10 cellular contexts compared by ENCODE assay signal in the genomic region with DNA sequence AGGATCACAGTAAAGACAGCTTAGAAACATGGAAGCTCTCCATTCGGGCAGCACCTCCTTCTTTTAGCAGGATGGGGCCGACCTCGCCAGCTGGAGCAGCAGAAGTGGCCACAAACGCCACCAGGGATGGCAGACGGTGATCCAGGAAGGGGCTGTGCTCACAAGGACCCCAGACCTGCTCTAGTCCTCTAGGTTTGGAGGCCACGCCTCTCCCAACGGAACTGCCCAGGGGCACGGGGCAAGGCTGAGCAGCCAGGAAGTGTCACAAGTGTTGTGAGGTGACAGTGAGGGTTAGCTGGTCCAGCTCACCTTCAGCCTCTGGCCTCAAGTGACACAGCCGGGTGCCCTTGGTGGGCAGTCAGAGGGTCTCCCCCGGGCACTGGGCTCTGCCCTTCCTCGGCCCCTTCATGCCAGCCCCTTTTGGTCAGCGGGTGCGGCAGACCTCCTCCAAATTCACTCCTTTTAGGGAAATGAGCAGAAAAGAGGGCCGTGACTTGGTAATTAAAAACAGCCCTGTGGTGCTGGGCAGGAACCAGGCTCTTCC. TPM values are rescaled to one million over a fixed set of nuclear protein-coding genes. Genes with fewer than 3 reads are reported as not detected.
DNase-seq lines count a peak whose midpoint lies in the region; ATAC-seq, FAIRE-seq and TF ChIP-seq lines count a peak whose summit lies in the region.
"Had no signal": no experiment of that assay in that cellular context is flagged by ENCODE, and none has a peak within 500 bp of the region (broad histone marks: within the 10 kb centered on the region; RNA-seq: fewer than 3 reads in every experiment).

No MANE protein-coding gene starts in this region.

- peak; percentile 32; the same call in 2 of the 3 replicates for ATAC-seq in GM12878
- no peak for ATAC-seq in GM18502 (IDR thresholded peaks at IDR 0.05; ENCODE audit: poor library complexity, unreplicated experiment)
- ATAC-seq in GM21717 (IDR thresholded peaks at IDR 0.05; ENCODE audit: unreplicated experiment): no peak
- ATAC-seq in GM18861 (IDR thresholded peaks at IDR 0.05; ENCODE audit: unreplicated experiment): no peak

- RAD21 ChIA-PET in GM12878 (lab: Charles Lee; ENCODE audit: unreplicated experiment): no interaction called here

- POLR2A ChIA-PET in GM12878 (lab: Charles Lee): no interaction called here
- POLR2A ChIA-PET in HEK293T (lab: Yijun Ruan, JAX): no interaction called here

- H2AFZ ChIP-seq in GM12878 (ENCODE audit: control insufficient read depth, low read depth, low read length): peak overlapping the region; percentile 67

- FAIRE-seq in GM12878 (lab: Jason Lieb, UNC): no peak
- FAIRE-seq: islet of Langerhans had no signal

- no peak for TF ChIP-seq RAD21 in GM12878 (IDR thresholded peaks at IDR 0.05; ENCODE audit: insufficient read depth, low read depth, low read length)
- TF ChIP-seq RAD21 in liver (IDR thresholded peaks at IDR 0.05): no peak

- H3K4me1 ChIP-seq in HUES48 (ENCODE audit: control insufficient read depth, insufficient read depth, low read length) (peaks cover 28% of the 10 kb centered on the region), GM12878 (ENCODE audit: control insufficient read depth, insufficient read depth, low read length) (peaks cover 12% of the 10 kb centered on the region), liver (ENCODE audit: control insufficient read depth in 4 of 4, insufficient read depth in 4 of 4, low read length in 3 of 4) (peaks cover 0 to 16% (median 8%) of the 10 kb centered on the region in 4 donors), subcutaneous abdominal adipose tissue (ENCODE audit: control insufficient read depth in 5 of 5, insufficient read depth in 5 of 5, low read length in 5 of 5) (peaks cover 22 to 78% (median 72%) of the 10 kb centered on the region in 5 donors)

- CTCF ChIA-PET in GM12878 (lab: Yijun Ruan, JAX) (interaction anchor here (1.2 kb wide), 1 partner anchor 17 kb away, joined by 3 read pairs; no protein-coding TSS in a partner anchor), HEK293T (lab: Yijun Ruan, JAX) (no interaction called here)

- in situ Hi-C loops in GM12878 (cut with MboI): no loop called here

- H3K27me3 ChIP-seq in HUES48 (ENCODE audit: control insufficient read depth, insufficient read depth, low read length) (no peaks in the 10 kb centered on the region), GM12878 (replicated peaks in 1 of 2; ENCODE audit: control insufficient read depth in 2 of 2, insufficient read depth in 2 of 2, low read length in 1 of 2) (peaks cover 0 to 2% of the 10 kb centered on the region in 2 experiments; a peak in 2 of 4 replicates), liver (ENCODE audit: control insufficient read depth in 4 of 4, insufficient read depth in 4 of 4, low read length in 3 of 4) (no peaks in the 10 kb centered on the region), subcutaneous abdominal adipose tissue (ENCODE audit: control insufficient read depth in 5 of 5, insufficient read depth in 4 of 5, low read length in 5 of 5) (no peaks in the 10 kb centered on the region)

- H4K20me1 ChIP-seq in GM12878 (ENCODE audit: control insufficient read depth, insufficient read depth): no peaks in the 10 kb centered on the region

- H3K9ac ChIP-seq in HUES48 (ENCODE audit: low read depth, low read length): no peak overlapping the region
- no peak overlapping the region for H3K9ac ChIP-seq in GM12878 (ENCODE audit: control insufficient read depth, insufficient read depth, low read length)
- no peak overlapping the region for H3K9ac ChIP-seq in liver (ENCODE audit: low read depth in 1 of 2, low read length in 2 of 2)
- peak overlapping the region in 4 of 5 donors; percentile 51 to 64 (median 55) for H3K9ac ChIP-seq in subcutaneous abdominal adipose tissue (ENCODE audit: low read length in 5 of 5)

- H3K4me2 ChIP-seq in GM12878 (ENCODE audit: control insufficient read depth, insufficient read depth): no peak overlapping the region

- intact Hi-C loops in GM12878 (cut with micrococcal nuclease; ENCODE audit: unreplicated experiment): no loop called here

- H3K36me3 ChIP-seq in HUES48 (ENCODE audit: control insufficient read depth, insufficient read depth, low read length): peaks cover 5% of the 10 kb centered on the region; the same call in 1 of the 2 replicates
- no peaks in the 10 kb centered on the region for H3K36me3 ChIP-seq in GM12878 (ENCODE audit: control insufficient read depth in 2 of 2, insufficient read depth in 2 of 2, low read length in 1 of 2)
- H3K36me3 ChIP-seq in liver (ENCODE audit: control insufficient read depth in 4 of 4, insufficient read depth in 3 of 4, low read depth in 1 of 4, low read length in 3 of 4): no peaks in the 10 kb centered on the region
- peaks cover 0 to 10% (median 7%) of the 10 kb centered on the region in 5 donors for H3K36me3 ChIP-seq in subcutaneous abdominal adipose tissue (ENCODE audit: control insufficient read depth in 5 of 5, insufficient read depth in 5 of 5, low read length in 5 of 5)

- WGBS in GM12878 (ENCODE audit: insufficient coverage, insufficient replicate concordance, low lambda C conversion rate, missing lambda C conversion rate): 25% methylated on average over 14 of the region's 14 CpGs
- 59% methylated on average over 14 of the region's 14 CpGs for whole genome bisulfite sequencing in liver

- no peak for TF ChIP-seq EP300 in GM12878 (IDR thresholded peaks at IDR 0.05; ENCODE audit: borderline replicate concordance in 1 of 2, control insufficient read depth in 1 of 2, low read depth in 2 of 2, low read length in 2 of 2)

- no peak; the same call in 1 of the 2 replicates for TF ChIP-seq POLR2A in GM12878 (IDR thresholded peaks at IDR 0.05; ENCODE audit: low read depth, low read length)

- DNase-seq in GM12878 (ENCODE audit: low read depth, low spot score): no peak
- no peak for DNase-seq in HEK293T (ENCODE audit: extremely low spot score)
- DNase-seq: activated effector memory CD4-positive, alpha-beta T cell treated with Interleukin-2 at 50 U/mL for 16 hours had no signal

- H3K9me3 ChIP-seq in HUES48 (ENCODE audit: control insufficient read depth, insufficient read depth, low read length) (no peaks in the 10 kb centered on the region), GM12878 (replicated peaks; ENCODE audit: control insufficient read depth, insufficient read depth, low read length) (no peaks in the 10 kb centered on the region), liver (ENCODE audit: control insufficient read depth in 4 of 4, low read length in 3 of 4) (no peaks in the 10 kb centered on the region), subcutaneous abdominal adipose tissue (ENCODE audit: control insufficient read depth in 5 of 5, low read length in 5 of 5) (no peaks in the 10 kb centered on the region)

- SMC1A ChIA-PET in GM12878 (lab: Charles Lee; ENCODE audit: uncharacterized antibody, unreplicated experiment): interaction anchor here (0.6 kb wide), 1 partner anchor 35 kb away, joined by 3 read pairs; no protein-coding TSS in a partner anchor

- H3K79me2 ChIP-seq in GM12878 (ENCODE audit: control insufficient read depth, insufficient read depth, low read length): no peaks in the 10 kb centered on the region

- H3K4me3 ChIP-seq in HUES48 (ENCODE audit: low read depth, low read length) (no peak overlapping the region), GM12878 (no peak overlapping the region), liver (ENCODE audit: low read depth in 1 of 3, low read length in 3 of 3) (no peak overlapping the region), subcutaneous abdominal adipose tissue (ENCODE audit: low read depth in 1 of 5, low read length in 5 of 5) (peak overlapping the region in 3 of 5 donors; percentile 6 to 59 (median 48))

- H3K27ac ChIP-seq in HUES48 (ENCODE audit: low read depth, low read length): peak overlapping the region; percentile 74
- no peak overlapping the region for H3K27ac ChIP-seq in GM12878 (ENCODE audit: control insufficient read depth, insufficient read depth)
- H3K27ac ChIP-seq in liver (ENCODE audit: low read depth in 1 of 2, low read length in 2 of 2): peak overlapping the region; percentile 85 to 88
- peak overlapping the region; percentile 95 for H3K27ac ChIP-seq in subcutaneous abdominal adipose tissue (ENCODE audit: low read depth, low read length)

- TF ChIP-seq CTCF in GM12878 (IDR thresholded peaks at IDR 0.05 in 2 of 3, conservative IDR thresholded peaks at IDR 0.05 in 1 of 3; ENCODE audit: control insufficient read depth in 2 of 3, extremely low read depth in 1 of 3, insufficient read depth in 1 of 3, low read depth in 3 of 3, low read length in 3 of 3) (no peak), liver (IDR thresholded peaks at IDR 0.05; ENCODE audit: low read depth, low read length, missing input control) (no peak)

- BruUV-seq in GM12878 (replicated peaks; lab: Mats Ljungman, UMichigan): no TSS peak

RNA-seq across cellular contexts. Expression of a gene that starts 20.4 kb away (rescaled TPM):
- total RNA-seq in GM12878 (2013; cell fraction: nucleolus; rRNA removed): not detected in 2 replicates
- total RNA-seq in GM12878 (2014; rRNA removed) (not detected in 2 replicates), GM12878 (2014; rRNA removed; fragmentation: Illumina TruSeq; extraction: Trizol) (not detected in 2 replicates), GM12878 (2021) (not detected in 2 replicates), liver (1 to 10 TPM in 1 of 2 donors, under 1 TPM in 1; 0.28 to 1.0 TPM)
- polyA plus RNA-seq in GM12878 (2011; ENCODE audit: low read depth): not detected
- polyA plus RNA-seq in GM12878 (2011; rRNA removed) (not detected in 2 replicates), GM12878 (2014; fragmentation: Illumina TruSeq; extraction: Trizol) (not detected in 2 replicates), GM12878 (2014; fragmentation: Nextera tagmentation; extraction: Ambion mirVana) (not detected), GM12878 (2014; rRNA removed) (not detected in 2 replicates), GM12878 (2016; fragmentation: Nextera tagmentation; extraction: Ambion mirVana) (not detected), liver (not detected)
- not detected in 2 replicates for polyA plus RNA-seq in GM12878 (2011; cell fraction: cytosol; rRNA removed)
- not detected in 2 replicates for polyA plus RNA-seq in GM12878 (2011; cell fraction: nucleus; rRNA removed)
- not detected in 2 replicates for polyA plus RNA-seq in GM12878 (2012)
- not detected in 2 replicates for polyA minus RNA-seq in GM12878 (2011; rRNA and poly(A)+ RNA removed)
- polyA minus RNA-seq in GM12878 (2011; cell fraction: cytosol; rRNA and poly(A)+ RNA removed): not detected in 2 replicates
- polyA minus RNA-seq in GM12878 (2011; cell fraction: nucleus; rRNA and poly(A)+ RNA removed): not detected in 2 replicates

RNA-seq across cellular contexts. Expression of a gene that starts 42.0 kb away (rescaled TPM):
- total RNA-seq in GM12878 (2013; cell fraction: nucleolus; rRNA removed): 132 and 138 TPM in 2 replicates
- 13.6 and 19.7 TPM in 2 replicates for total RNA-seq in GM12878 (2014; rRNA removed)
- total RNA-seq in GM12878 (2014; rRNA removed; fragmentation: Illumina TruSeq; extraction: Trizol): 15.6 and 18.5 TPM in 2 replicates
- 65.7 and 72.6 TPM in 2 replicates for total RNA-seq in GM12878 (2021)
- 30.5 TPM for polyA plus RNA-seq in GM12878 (2011; ENCODE audit: low read depth)
- 19.2 and 35.0 TPM in 2 replicates for polyA plus RNA-seq in GM12878 (2011; rRNA removed)
- polyA plus RNA-seq in GM12878 (2011; cell fraction: cytosol; rRNA removed): 25.6 and 32.8 TPM in 2 replicates
- 105 and 115 TPM in 2 replicates for polyA plus RNA-seq in GM12878 (2011; cell fraction: nucleus; rRNA removed)
- 45.1 and 52.4 TPM in 2 replicates for polyA plus RNA-seq in GM12878 (2012)
- polyA plus RNA-seq in GM12878 (2014; fragmentation: Illumina TruSeq; extraction: Trizol): 36.0 and 43.0 TPM in 2 replicates
- polyA plus RNA-seq in GM12878 (2014; fragmentation: Nextera tagmentation; extraction: Ambion mirVana): 10 to 100 TPM in 1 of 2 experiments, 1 to 10 TPM in 1; 7.2 to 12.4 TPM
- polyA plus RNA-seq in GM12878 (2014; rRNA removed): 33.1 and 41.6 TPM in 2 replicates
- 10 to 100 TPM; 34.1 to 34.8 TPM for polyA plus RNA-seq in GM12878 (2016; fragmentation: Nextera tagmentation; extraction: Ambion mirVana)
- polyA minus RNA-seq in GM12878 (2011; rRNA and poly(A)+ RNA removed): 43.5 and 52.6 TPM in 2 replicates
- 8.3 and 19.9 TPM in 2 replicates for polyA minus RNA-seq in GM12878 (2011; cell fraction: cytosol; rRNA and poly(A)+ RNA removed)
- polyA minus RNA-seq in GM12878 (2011; cell fraction: nucleus; rRNA and poly(A)+ RNA removed): 28.8 and 38.0 TPM in 2 replicates
- total RNA-seq in liver: 10 to 100 TPM in 1 of 2 donors, 1 to 10 TPM in 1; 8.0 to 20.7 TPM
- polyA plus RNA-seq in liver: 10 to 100 TPM in 1 of 2 donors, 1 to 10 TPM in 1; 9.4 to 11.6 TPM

RNA-seq across cellular contexts. Expression of a gene that starts 42.6 kb away (rescaled TPM):
- total RNA-seq in GM12878 (2013; cell fraction: nucleolus; rRNA removed): not detected in 2 replicates
- total RNA-seq in GM12878 (2014; rRNA removed) (not detected in 2 replicates), GM12878 (2014; rRNA removed; fragmentation: Illumina TruSeq; extraction: Trizol) (not detected in 2 replicates), GM12878 (2021) (0.41 and 0.64 TPM in 2 replicates), liver (10 to 100 TPM in 1 of 2 donors, 1 to 10 TPM in 1; 9.5 to 10.6 TPM)
- polyA plus RNA-seq in GM12878 (2011; ENCODE audit: low read depth): not detected
- polyA plus RNA-seq in GM12878 (2011; rRNA removed) (0.03 TPM in 1 of 2 replicates, not detected in the other), GM12878 (2014; fragmentation: Illumina TruSeq; extraction: Trizol) (not detected in 2 replicates), GM12878 (2014; fragmentation: Nextera tagmentation; extraction: Ambion mirVana) (not detected), GM12878 (2014; rRNA removed) (not detected in 2 replicates), GM12878 (2016; fragmentation: Nextera tagmentation; extraction: Ambion mirVana) (under 1 TPM in 1 of 2 experiments, not detected in 1; 0.04 TPM), liver (10 to 100 TPM in 1 of 2 donors, 1 to 10 TPM in 1; 8.9 to 37.6 TPM)
- 0.02 TPM in 1 of 2 replicates, not detected in the other for polyA plus RNA-seq in GM12878 (2011; cell fraction: cytosol; rRNA removed)
- not detected in 2 replicates for polyA plus RNA-seq in GM12878 (2011; cell fraction: nucleus; rRNA removed)
- not detected in 2 replicates for polyA plus RNA-seq in GM12878 (2012)
- polyA minus RNA-seq in GM12878 (2011; rRNA and poly(A)+ RNA removed): not detected in 2 replicates
- not detected in 2 replicates for polyA minus RNA-seq in GM12878 (2011; cell fraction: cytosol; rRNA and poly(A)+ RNA removed)
- not detected in 2 replicates for polyA minus RNA-seq in GM12878 (2011; cell fraction: nucleus; rRNA and poly(A)+ RNA removed)

Comparison
In these comparisons a context has a peak if more than half of its experiments do, and no peak if none do; other contexts are left out.
1. H3K4me3 ChIP-seq: peak in subcutaneous abdominal adipose tissue (3 of 5); none in HUES48 (single experiment), GM12878 (single experiment) and liver (0 of 3).
2. H3K9ac ChIP-seq: peak in subcutaneous abdominal adipose tissue (4 of 5); none in HUES48 (single experiment), GM12878 (single experiment) and liver (0 of 2).
3. RNA of a gene that starts 42.6 kb away (total RNA-seq): 9.5 to 10.6 TPM in liver; 0.41 to 0.64 TPM in GM12878; every median in the first group is over 4 times any median in the second.